ENCODE assay signal across 1 cellular context in genomic region chr21:31753949-31754348, GRCh38.
A peak's percentile ranks its signal among the peaks of the same experiment; 100 is the strongest.
TF ChIP-seq lines count a peak whose summit lies in the region.

No MANE protein-coding gene starts in this region.

TF ChIP-seq in GM23338, 12 proteins besides CTCF, POLR2A, EP300 and RAD21 (continued from another document):
- TF ChIP-seq ZNF462 (CRISPR knock-in tag; IDR thresholded peaks at IDR 0.05) = peak; percentile 90
TF ChIP-seq in GM23338: peak in this region for 1.
